ENCODE assay signal across 9 cellular contexts in the genomic region with DNA sequence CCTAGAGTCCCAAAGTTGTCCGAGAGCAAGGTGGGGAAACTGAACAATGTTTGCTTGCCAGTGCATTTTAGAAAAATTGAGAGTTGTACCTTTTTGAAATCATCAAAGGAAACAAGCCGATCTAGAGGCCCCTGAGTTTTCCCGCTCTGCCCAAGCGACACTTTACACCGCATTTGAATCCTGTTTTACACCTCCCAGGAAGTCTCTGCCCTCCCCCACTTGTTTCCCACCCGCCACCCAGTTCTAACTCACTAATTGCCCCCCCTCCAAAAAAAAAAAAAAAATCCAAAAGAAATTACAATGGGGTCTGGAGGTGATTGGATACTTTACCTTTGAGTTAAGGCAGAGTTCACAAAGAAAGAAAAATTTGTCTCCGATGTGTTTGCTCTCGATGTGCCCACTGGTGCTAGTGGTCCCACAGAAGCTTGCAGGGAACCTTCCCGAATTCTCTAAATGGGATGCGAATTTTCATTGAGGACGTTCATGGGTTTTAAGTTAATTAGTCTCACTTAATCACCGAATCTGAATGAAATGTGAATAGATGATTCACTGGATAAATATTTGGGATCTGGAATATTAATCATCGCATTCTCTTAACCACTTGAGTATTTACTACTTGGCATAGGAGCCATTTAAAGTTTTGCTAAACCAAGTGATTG. TPM values are rescaled to one million over a fixed set of nuclear protein-coding genes. Genes with fewer than 3 reads are reported as not detected.
DNase-seq lines count a peak whose midpoint lies in the region; ATAC-seq, FAIRE-seq and TF ChIP-seq lines count a peak whose summit lies in the region.
"Had no signal": no experiment of that assay in that cellular context is flagged by ENCODE, and none has a peak within 500 bp of the region (broad histone marks: within the 10 kb centered on the region; RNA-seq: fewer than 3 reads in every experiment).

No MANE protein-coding gene starts in this region.

- H3K27ac Mint-ChIP-seq in Caco-2 (ENCODE audit: unreplicated experiment) (no peak overlapping the region), nephron (peak overlapping the region; percentile 98 to 100 (median 100))
- H3K27ac Mint-ChIP-seq in activated naive CD4-positive, alpha-beta T cell treated with anti-CD3 and anti-CD28 coated beads for 36 hours, result no peak overlapping the region

- TF ChIP-seq CTCF in Caco-2 (IDR thresholded peaks at IDR 0.05; ENCODE audit: insufficient read depth in 1 of 2, low read depth in 1 of 2, low read length in 1 of 2, severe bottlenecking in 1 of 2, unreplicated experiment in 1 of 2), result no peak
- no peak for TF ChIP-seq CTCF in H1 (IDR thresholded peaks at IDR 0.05; ENCODE audit: control extremely low read depth in 1 of 3, insufficient read depth in 1 of 3, low read depth in 1 of 3, low read length in 3 of 3)
- TF ChIP-seq CTCF in nephron (IDR thresholded peaks at IDR 0.05; ENCODE audit: unreplicated experiment in 3 of 3), result no peak

- no peak for DNase-seq in Caco-2
- DNase-seq in KG1 (lab: John Stamatoyannopoulos, UW), result peak; percentile 39
- DNase-seq in H1 (ENCODE audit: low read depth in 1 of 2, low spot score in 2 of 2), result no peak
- no peak for DNase-seq in activated naive CD4-positive, alpha-beta T cell treated with anti-CD3 and anti-CD28 coated beads for 36 hours
- DNase-seq: NCI-H774 had no signal

- no peak overlapping the region for H3K23ac ChIP-seq in H1 (ENCODE audit: insufficient read length)

- no peak overlapping the region for H2BK5ac ChIP-seq in H1 (ENCODE audit: low read depth, low read length)

- H3K4me1 ChIP-seq in Caco-2, result peaks cover 10% of the 10 kb centered on the region; the same call in 1 of the 2 replicates
- peaks cover 2 to 12% (median 6%) of the 10 kb centered on the region in 4 experiments; a peak in 4 of 7 replicates for H3K4me1 ChIP-seq in H1 (replicated peaks in 1 of 4; ENCODE audit: control insufficient read depth in 3 of 4, insufficient read depth in 4 of 4, low read length in 3 of 4)

- BruUV-seq in Caco-2 (replicated peaks; lab: Mats Ljungman, UMichigan), result no TSS peak

- H4K20me1 ChIP-seq in H1 (replicated peaks in 1 of 2; ENCODE audit: control insufficient read depth in 1 of 2, insufficient read depth in 2 of 2, low read length in 2 of 2), result no peaks in the 10 kb centered on the region

- intact Hi-C loops in Caco-2 (cut with micrococcal nuclease; ENCODE audit: unreplicated experiment), result no loop called here
- intact Hi-C loops in activated naive CD4-positive, alpha-beta T cell treated with anti-CD3 and anti-CD28 coated beads for 36 hours (cut with micrococcal nuclease), result loop anchor here (5.0 to 10.0 kb wide), 2 partner anchors 84 to 272 kb away; no protein-coding TSS in a partner anchor

- no peak overlapping the region for H2BK120ac ChIP-seq in H1 (replicated peaks; ENCODE audit: low read depth, low read length)

- H3K14ac ChIP-seq in H1 (ENCODE audit: insufficient read length), result no peak overlapping the region

- peak overlapping the region; percentile 46 for H4K5ac ChIP-seq in H1 (ENCODE audit: insufficient read length, low read depth, low read length)

- no peak for TF ChIP-seq POLR2A in H1 (IDR thresholded peaks at IDR 0.05; ENCODE audit: control extremely low read depth in 1 of 2, low read depth in 2 of 2, low read length in 2 of 2)

- no peak overlapping the region for H2AK5ac ChIP-seq in H1 (ENCODE audit: low read depth, low read length)

- no peak for TF ChIP-seq EP300 in H1 (IDR thresholded peaks at IDR 0.05; ENCODE audit: borderline replicate concordance in 1 of 2, low read depth in 2 of 2, low read length in 2 of 2)

- H4K8ac ChIP-seq in H1 (ENCODE audit: extremely low read depth, insufficient read depth, low read length), result no peak overlapping the region

- H3K9me3 ChIP-seq in Caco-2 (no peaks in the 10 kb centered on the region), H1 (ENCODE audit: insufficient read depth in 2 of 2, low read depth in 1 of 2, low read length in 1 of 2) (no peaks in the 10 kb centered on the region)

- POLR2A ChIA-PET in Caco-2 (lab: Charles Lee) (no interaction called here), H1 (lab: Charles Lee; ENCODE audit: partially characterized antibody) (interaction anchor here (0.5 to 1.0 kb wide), 5 partner anchors 14 to 130 kb away, joined by 3 to 5 read pairs (median 4); no protein-coding TSS in a partner anchor)

- H3K27me3 ChIP-seq in Caco-2 (replicated peaks; ENCODE audit: control insufficient read depth, insufficient read depth, low read length) (no peaks in the 10 kb centered on the region), H1 (replicated peaks in 1 of 4; ENCODE audit: control insufficient read depth in 3 of 4, extremely low read depth in 1 of 4, insufficient read depth in 3 of 4, low read length in 3 of 4) (no peaks in the 10 kb centered on the region)

- peak overlapping the region; percentile 64; the same call in 1 of the 2 replicates for H2BK20ac ChIP-seq in H1 (ENCODE audit: low read length)

- H3K9me3 Mint-ChIP-seq in Caco-2 (ENCODE audit: unreplicated experiment), result no peaks in the 10 kb centered on the region
- H3K9me3 Mint-ChIP-seq in nephron, result no peaks in the 10 kb centered on the region
- no peaks in the 10 kb centered on the region for H3K9me3 Mint-ChIP-seq in activated naive CD4-positive, alpha-beta T cell treated with anti-CD3 and anti-CD28 coated beads for 36 hours

- peaks cover 0 to 57% of the 10 kb centered on the region in 2 experiments; a peak in 3 of 4 replicates for H3K79me2 ChIP-seq in H1 (ENCODE audit: control insufficient read depth in 1 of 2, insufficient read depth in 2 of 2, low read length in 2 of 2)

- no peak overlapping the region for H2BK15ac ChIP-seq in H1 (ENCODE audit: low read length)

- H3K4me3 ChIP-seq in Caco-2 (ENCODE audit: low read depth, low read length), result peak overlapping the region; percentile 70
- H3K4me3 ChIP-seq in H1 (ENCODE audit: extremely low read depth in 1 of 4, insufficient read depth in 2 of 4, low read depth in 3 of 4, low read length in 4 of 4), result peak overlapping the region; percentile 83 to 93 (median 88)

- FAIRE-seq in H1 (lab: Jason Lieb, UNC), result no peak

- H3K36me3 ChIP-seq in Caco-2 (ENCODE audit: control insufficient read depth, insufficient read depth, low read length) (no peaks in the 10 kb centered on the region), H1 (ENCODE audit: control insufficient read depth in 2 of 4, insufficient read depth in 4 of 4, low read length in 3 of 4) (peaks cover 0 to 14% (median 2%) of the 10 kb centered on the region in 4 experiments; a peak in 3 of 8 replicates)

- H4K91ac ChIP-seq in H1 (replicated peaks; ENCODE audit: insufficient read length, low read length), result no peak overlapping the region

- no peaks in the 10 kb centered on the region for H3K79me1 ChIP-seq in H1 (ENCODE audit: low read depth, low read length)

- H2BK12ac ChIP-seq in H1 (ENCODE audit: low read depth, low read length), result no peak overlapping the region

- peak overlapping the region; percentile 20 for H3K56ac ChIP-seq in H1 (replicated peaks; ENCODE audit: insufficient read length, low read depth, low read length)

- H3K18ac ChIP-seq in H1 (ENCODE audit: extremely low read depth, low read length), result peak overlapping the region; percentile 15; the same call in 1 of the 2 replicates

- WGBS in H1 (ENCODE audit: extremely low coverage in 1 of 2, insufficient coverage in 1 of 2, insufficient read length in 1 of 2, insufficient replicate concordance in 2 of 2, low coverage in 1 of 2, low lambda C conversion rate in 2 of 2, missing lambda C conversion rate in 1 of 2), 2 experiments, result 13% methylated on average over 13 of the region's 13 CpGs; no CpG with 5 or more reads in 1 of the 2 experiments

- 0 out of 2 replicates have a peak overlapping the region, but pooled peaks have one; percentile 50 for H3K27ac ChIP-seq in H1 (ENCODE audit: low read depth, low read length)

- no peak overlapping the region for H2AFZ ChIP-seq in H1 (ENCODE audit: low read length)

- no peak for TF ChIP-seq RAD21 in H1 (IDR thresholded peaks at IDR 0.05 in 1 of 2, conservative IDR thresholded peaks at IDR 0.05 in 1 of 2; ENCODE audit: low read depth in 2 of 2, low read length in 2 of 2)

- peak overlapping the region; percentile 74 for H3K4ac ChIP-seq in H1 (replicated peaks; ENCODE audit: insufficient read length, low read depth, low read length)

- no peak for ATAC-seq in GM21526 (IDR thresholded peaks at IDR 0.05; ENCODE audit: low FRiP score, unreplicated experiment)
- no peak for ATAC-seq in HG02759 (IDR thresholded peaks at IDR 0.05; ENCODE audit: unreplicated experiment)
- no peak for ATAC-seq in HG02610 (IDR thresholded peaks at IDR 0.05; ENCODE audit: unreplicated experiment)

- H3K4me1 Mint-ChIP-seq in Caco-2 (ENCODE audit: low read depth, unreplicated experiment) (peaks cover 5% of the 10 kb centered on the region), nephron (peaks cover 28% of the 10 kb centered on the region)
- H3K4me1 Mint-ChIP-seq in activated naive CD4-positive, alpha-beta T cell treated with anti-CD3 and anti-CD28 coated beads for 36 hours (ENCODE audit: low read depth), result peaks cover 22% of the 10 kb centered on the region

- peaks cover 20% of the 10 kb centered on the region for H3K23me2 ChIP-seq in H1 (ENCODE audit: low read depth, low read length)

- peak overlapping the region; percentile 37 to 72 (median 66) for H3K9ac ChIP-seq in H1 (replicated peaks in 1 of 4; ENCODE audit: extremely low read depth in 1 of 4, low read depth in 3 of 4, low read length in 3 of 4)

- H3K4me3 Mint-ChIP-seq in Caco-2 (ENCODE audit: unreplicated experiment) (peak overlapping the region; percentile 97), nephron (peak overlapping the region; percentile 92 to 98 (median 94))
- no peak overlapping the region for H3K4me3 Mint-ChIP-seq in activated naive CD4-positive, alpha-beta T cell treated with anti-CD3 and anti-CD28 coated beads for 36 hours

- H3K4me2 ChIP-seq in H1 (ENCODE audit: insufficient read depth in 1 of 2, low read depth in 2 of 2, low read length in 2 of 2), result peak overlapping the region; percentile 100

- H3K27me3 Mint-ChIP-seq in Caco-2 (ENCODE audit: insufficient read depth, unreplicated experiment) (no peaks in the 10 kb centered on the region), nephron (ENCODE audit: low read depth) (peaks cover 31% of the 10 kb centered on the region)
- peaks cover 62% of the 10 kb centered on the region for H3K27me3 Mint-ChIP-seq in activated naive CD4-positive, alpha-beta T cell treated with anti-CD3 and anti-CD28 coated beads for 36 hours (ENCODE audit: low read depth)

- peaks cover 20% of the 10 kb centered on the region for H3K36me3 Mint-ChIP-seq in Caco-2 (ENCODE audit: insufficient read depth, unreplicated experiment)
- H3K36me3 Mint-ChIP-seq in nephron (ENCODE audit: low read depth), result peaks cover 40% of the 10 kb centered on the region
- no peaks in the 10 kb centered on the region for H3K36me3 Mint-ChIP-seq in activated naive CD4-positive, alpha-beta T cell treated with anti-CD3 and anti-CD28 coated beads for 36 hours (ENCODE audit: low read depth)

- CTCF ChIA-PET in Caco-2 (lab: Charles Lee), result no interaction called here
- CTCF ChIA-PET in H1 (lab: Charles Lee; ENCODE audit: partially characterized antibody), result interaction anchor here (0.6 to 1.9 kb wide), 5 partner anchors 8 to 159 kb away, joined by 3 to 6 read pairs (median 3); no protein-coding TSS in a partner anchor
- CTCF ChIA-PET in activated naive CD4-positive, alpha-beta T cell treated with anti-CD3 and anti-CD28 coated beads for 36 hours (lab: Charles Lee), result no interaction called here

RNA-seq across cellular contexts. Expression of gene HMGA2, which starts 2.4 kb away (rescaled TPM):
- total RNA-seq in Caco-2 (2022), result 36.7 and 38.8 TPM in 2 replicates
- 103 and 104 TPM in 2 replicates for total RNA-seq in H1 (2021; fragmentation: NEBNext Ultra II Directional; extraction: Animal tissue kit (Norgen Biotek cat#: 25700))
- polyA plus RNA-seq in H1 (2011; rRNA removed), result 46.0 and 50.7 TPM in 2 replicates
- polyA plus RNA-seq in H1 (2011; cell fraction: cytosol; rRNA removed), result 45.4 TPM
- polyA plus RNA-seq in H1 (2011; cell fraction: nucleus; rRNA removed), result 77.0 TPM
- 35.0 to 68.1 TPM (median 44.6 TPM) in 4 replicates for polyA plus RNA-seq in H1 (2012, experiment 1 of 2)
- polyA plus RNA-seq in H1 (2012, experiment 2 of 2), result 13.2 TPM
- 89.7 TPM for polyA plus RNA-seq in H1 (2013, experiment 1 of 2)
- polyA plus RNA-seq in H1 (2013, experiment 2 of 2), result 80.7 TPM
- polyA minus RNA-seq in H1 (2011; rRNA and poly(A)+ RNA removed), result 38.8 and 46.1 TPM in 2 replicates
- 64.0 TPM for polyA minus RNA-seq in H1 (2011; cell fraction: cytosol; rRNA and poly(A)+ RNA removed)
- polyA minus RNA-seq in H1 (2011; cell fraction: nucleus; rRNA and poly(A)+ RNA removed), result 103 TPM
- not detected for total RNA-seq in activated naive CD4-positive, alpha-beta T cell treated with anti-CD3 and anti-CD28 coated beads for 36 hours

Comparison
In these comparisons a context has a peak if more than half of its experiments do, and no peak if none do; other contexts are left out.
1. H3K27ac Mint-ChIP-seq: peak in nephron (3 of 3); none in Caco-2 (single experiment) and activated naive CD4-positive, alpha-beta T cell treated with anti-CD3 and anti-CD28 coated beads for 36 hours (single experiment).
2. RNA of gene HMGA2, which starts 2.4 kb away (total RNA-seq): 103 to 104 TPM in H1 and 36.7 to 38.8 TPM in Caco-2; not detected in activated naive CD4-positive, alpha-beta T cell treated with anti-CD3 and anti-CD28 coated beads for 36 hours; every median in the first group is over 10 times any median in the second.